In genomic region chr7:44122529-44122928, GRCh38 we compare ENCODE assay signal across 1 cellular context.
TF ChIP-seq lines count a peak whose summit lies in the region.

No MANE protein-coding gene starts in this region.

TF ChIP-seq in GM23338, 12 proteins besides CTCF, POLR2A, EP300 and RAD21 (continued from another document):
- TF ChIP-seq, protein P1, sequence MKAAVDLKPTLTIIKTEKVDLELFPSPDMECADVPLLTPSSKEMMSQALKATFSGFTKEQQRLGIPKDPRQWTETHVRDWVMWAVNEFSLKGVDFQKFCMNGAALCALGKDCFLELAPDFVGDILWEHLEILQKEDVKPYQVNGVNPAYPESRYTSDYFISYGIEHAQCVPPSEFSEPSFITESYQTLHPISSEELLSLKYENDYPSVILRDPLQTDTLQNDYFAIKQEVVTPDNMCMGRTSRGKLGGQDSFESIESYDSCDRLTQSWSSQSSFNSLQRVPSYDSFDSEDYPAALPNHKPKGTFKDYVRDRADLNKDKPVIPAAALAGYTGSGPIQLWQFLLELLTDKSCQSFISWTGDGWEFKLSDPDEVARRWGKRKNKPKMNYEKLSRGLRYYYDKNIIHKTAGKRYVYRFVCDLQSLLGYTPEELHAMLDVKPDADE (IDR thresholded peaks at IDR 0.05) = no peak
- TF ChIP-seq NANOG (IDR thresholded peaks at IDR 0.05; ENCODE audit: borderline replicate concordance) = no peak
- TF ChIP-seq ZNF114 (CRISPR knock-in tag; IDR thresholded peaks at IDR 0.05) = no peak
- TF ChIP-seq ZNF331 (CRISPR knock-in tag; IDR thresholded peaks at IDR 0.05; ENCODE audit: low read depth) = no peak
- TF ChIP-seq POLR2AphosphoS5 (IDR thresholded peaks at IDR 0.05; ENCODE audit: low read depth) = no peak
- TF ChIP-seq, protein P2, sequence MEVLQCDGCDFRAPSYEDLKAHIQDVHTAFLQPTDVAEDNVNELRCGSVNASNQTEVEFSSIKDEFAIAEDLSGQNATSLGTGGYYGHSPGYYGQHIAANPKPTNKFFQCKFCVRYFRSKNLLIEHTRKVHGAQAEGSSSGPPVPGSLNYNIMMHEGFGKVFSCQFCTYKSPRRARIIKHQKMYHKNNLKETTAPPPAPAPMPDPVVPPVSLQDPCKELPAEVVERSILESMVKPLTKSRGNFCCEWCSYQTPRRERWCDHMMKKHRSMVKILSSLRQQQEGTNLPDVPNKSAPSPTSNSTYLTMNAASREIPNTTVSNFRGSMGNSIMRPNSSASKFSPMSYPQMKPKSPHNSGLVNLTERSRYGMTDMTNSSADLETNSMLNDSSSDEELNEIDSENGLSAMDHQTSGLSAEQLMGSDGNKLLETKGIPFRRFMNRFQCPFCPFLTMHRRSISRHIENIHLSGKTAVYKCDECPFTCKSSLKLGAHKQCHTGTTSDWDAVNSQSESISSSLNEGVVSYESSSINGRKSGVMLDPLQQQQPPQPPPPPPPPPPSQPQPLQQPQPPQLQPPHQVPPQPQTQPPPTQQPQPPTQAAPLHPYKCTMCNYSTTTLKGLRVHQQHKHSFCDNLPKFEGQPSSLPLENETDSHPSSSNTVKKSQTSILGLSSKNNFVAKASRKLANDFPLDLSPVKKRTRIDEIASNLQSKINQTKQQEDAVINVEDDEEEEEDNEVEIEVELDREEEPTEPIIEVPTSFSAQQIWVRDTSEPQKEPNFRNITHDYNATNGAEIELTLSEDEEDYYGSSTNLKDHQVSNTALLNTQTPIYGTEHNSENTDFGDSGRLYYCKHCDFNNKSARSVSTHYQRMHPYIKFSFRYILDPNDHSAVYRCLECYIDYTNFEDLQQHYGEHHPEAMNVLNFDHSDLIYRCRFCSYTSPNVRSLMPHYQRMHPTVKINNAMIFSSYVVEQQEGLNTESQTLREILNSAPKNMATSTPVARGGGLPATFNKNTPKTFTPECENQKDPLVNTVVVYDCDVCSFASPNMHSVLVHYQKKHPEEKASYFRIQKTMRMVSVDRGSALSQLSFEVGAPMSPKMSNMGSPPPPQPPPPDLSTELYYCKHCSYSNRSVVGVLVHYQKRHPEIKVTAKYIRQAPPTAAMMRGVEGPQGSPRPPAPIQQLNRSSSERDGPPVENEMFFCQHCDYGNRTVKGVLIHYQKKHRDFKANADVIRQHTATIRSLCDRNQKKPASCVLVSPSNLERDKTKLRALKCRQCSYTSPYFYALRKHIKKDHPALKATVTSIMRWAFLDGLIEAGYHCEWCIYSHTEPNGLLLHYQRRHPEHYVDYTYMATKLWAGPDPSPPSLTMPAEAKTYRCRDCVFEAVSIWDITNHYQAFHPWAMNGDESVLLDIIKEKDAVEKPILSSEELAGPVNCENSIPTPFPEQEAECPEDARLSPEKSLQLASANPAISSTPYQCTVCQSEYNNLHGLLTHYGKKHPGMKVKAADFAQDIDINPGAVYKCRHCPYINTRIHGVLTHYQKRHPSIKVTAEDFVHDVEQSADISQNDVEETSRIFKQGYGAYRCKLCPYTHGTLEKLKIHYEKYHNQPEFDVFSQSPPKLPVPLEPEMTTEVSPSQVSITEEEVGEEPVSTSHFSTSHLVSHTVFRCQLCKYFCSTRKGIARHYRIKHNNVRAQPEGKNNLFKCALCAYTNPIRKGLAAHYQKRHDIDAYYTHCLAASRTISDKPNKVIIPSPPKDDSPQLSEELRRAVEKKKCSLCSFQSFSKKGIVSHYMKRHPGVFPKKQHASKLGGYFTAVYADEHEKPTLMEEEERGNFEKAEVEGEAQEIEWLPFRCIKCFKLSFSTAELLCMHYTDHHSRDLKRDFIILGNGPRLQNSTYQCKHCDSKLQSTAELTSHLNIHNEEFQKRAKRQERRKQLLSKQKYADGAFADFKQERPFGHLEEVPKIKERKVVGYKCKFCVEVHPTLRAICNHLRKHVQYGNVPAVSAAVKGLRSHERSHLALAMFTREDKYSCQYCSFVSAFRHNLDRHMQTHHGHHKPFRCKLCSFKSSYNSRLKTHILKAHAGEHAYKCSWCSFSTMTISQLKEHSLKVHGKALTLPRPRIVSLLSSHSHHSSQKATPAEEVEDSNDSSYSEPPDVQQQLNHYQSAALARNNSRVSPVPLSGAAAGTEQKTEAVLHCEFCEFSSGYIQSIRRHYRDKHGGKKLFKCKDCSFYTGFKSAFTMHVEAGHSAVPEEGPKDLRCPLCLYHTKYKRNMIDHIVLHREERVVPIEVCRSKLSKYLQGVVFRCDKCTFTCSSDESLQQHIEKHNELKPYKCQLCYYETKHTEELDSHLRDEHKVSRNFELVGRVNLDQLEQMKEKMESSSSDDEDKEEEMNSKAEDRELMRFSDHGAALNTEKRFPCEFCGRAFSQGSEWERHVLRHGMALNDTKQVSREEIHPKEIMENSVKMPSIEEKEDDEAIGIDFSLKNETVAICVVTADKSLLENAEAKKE (CRISPR knock-in tag; IDR thresholded peaks at IDR 0.05) = no peak
- TF ChIP-seq JUNB (IDR thresholded peaks at IDR 0.05; ENCODE audit: unreplicated experiment) = no peak
- no peak for TF ChIP-seq EZH2phosphoT487 (IDR thresholded peaks at IDR 0.05; ENCODE audit: unreplicated experiment)
- no peak for TF ChIP-seq CREB1 (CRISPR knock-in tag; IDR thresholded peaks at IDR 0.05; ENCODE audit: low read depth)
